ENCODE assay signal across 14 cellular contexts in genomic region chr1:72936151-72936740, GRCh38.
"Had no signal": no experiment of that assay in that cellular context is flagged by ENCODE, and none has a peak within 500 bp of the region (broad histone marks: within the 10 kb centered on the region; RNA-seq: fewer than 3 reads in every experiment).

No MANE protein-coding gene starts in this region.

- H3K4me3 Mint-ChIP-seq: activated naive CD4-positive, alpha-beta T cell treated with anti-CD3 and anti-CD28 coated beads, Interleukin-2, amount 50 U/mL, for 24 hours had no signal

- H3K27ac ChIP-seq: foreskin keratinocyte, heart right ventricle, pancreas, skin epidermis, tibial nerve, vagina had no signal

- ATAC-seq: foreskin keratinocyte, heart right ventricle, pancreas had no signal

- H3K4me1 Mint-ChIP-seq: activated naive CD4-positive, alpha-beta T cell treated with anti-CD3 and anti-CD28 coated beads, Interleukin-2, amount 50 U/mL, for 24 hours had no signal

- H3K36me3 Mint-ChIP-seq: activated naive CD4-positive, alpha-beta T cell treated with anti-CD3 and anti-CD28 coated beads, Interleukin-2, amount 50 U/mL, for 24 hours had no signal

- DNase-seq: activated CD4-positive, alpha-beta T cell treated with anti-CD3 and anti-CD28 coated beads, Interleukin-2, amount 50 U/mL, for 1 hour; amniotic stem cell; cerebellar nuclear complex; dermis blood vessel endothelial cell; foreskin keratinocyte; heart right ventricle; pancreas; retina; T-helper 2 cell had no signal

- H3K27me3 ChIP-seq: foreskin keratinocyte, heart right ventricle, pancreas, tibial nerve, vagina had no signal

- H3K4me1 ChIP-seq: foreskin keratinocyte, heart right ventricle, pancreas, tibial nerve, vagina had no signal

- H3K9me3 ChIP-seq: pancreas, tibial nerve, vagina had no signal

- FAIRE-seq: pancreas, TTC549 had no signal

- H3K27ac Mint-ChIP-seq: activated naive CD4-positive, alpha-beta T cell treated with anti-CD3 and anti-CD28 coated beads, Interleukin-2, amount 50 U/mL, for 24 hours had no signal

- H3K36me3 ChIP-seq: heart right ventricle, pancreas, tibial nerve, vagina had no signal

- H3K4me3 ChIP-seq: heart right ventricle, pancreas, skin epidermis, tibial nerve, vagina had no signal
